Comparison of ENCODE assay signal across 11 cellular contexts in genomic region chr9:35729101-35729500, GRCh38. TPM values are rescaled to one million over a fixed set of nuclear protein-coding genes. Genes with fewer than 3 reads are reported as not detected.
DNase-seq lines count a peak whose midpoint lies in the region; ATAC-seq, FAIRE-seq and TF ChIP-seq lines count a peak whose summit lies in the region.
"Had no signal": no experiment of that assay in that cellular context is flagged by ENCODE, and none has a peak within 500 bp of the region (broad histone marks: within the 10 kb centered on the region; RNA-seq: fewer than 3 reads in every experiment).

No MANE protein-coding gene starts in this region.

- peak overlapping the region; percentile 97 for H3K4me3 ChIP-seq in AG10803 (ENCODE audit: low read length)
- peak overlapping the region; percentile 72 for H3K4me3 ChIP-seq in MG63
- H3K4me3 ChIP-seq in endothelial cell of umbilical vein (replicated peaks in 1 of 3; ENCODE audit: insufficient read depth in 1 of 3, low read depth in 1 of 3, low read length in 3 of 3): peak overlapping the region in 2 of 3 experiments; percentile 9 to 79
- peak overlapping the region; percentile 35 for H3K4me3 ChIP-seq in neural progenitor cell

- no peak for TF ChIP-seq CTCF in AG10803 (conservative IDR thresholded peaks at IDR 0.05; ENCODE audit: low read length)
- no peak for TF ChIP-seq CTCF in endothelial cell of umbilical vein (IDR thresholded peaks at IDR 0.05; ENCODE audit: extremely low read depth in 1 of 2, insufficient read depth in 1 of 2, low read depth in 1 of 2, low read length in 2 of 2)
- TF ChIP-seq CTCF in neural progenitor cell (IDR thresholded peaks at IDR 0.05): no peak
- TF ChIP-seq CTCF in glutamatergic neuron (IDR thresholded peaks at IDR 0.05; ENCODE audit: partially characterized antibody, unreplicated experiment): no peak

- peaks cover 50% of the 10 kb centered on the region for H3F3A ChIP-seq in neural progenitor cell (ENCODE audit: low read depth)

- H3K9ac ChIP-seq in endothelial cell of umbilical vein (replicated peaks; ENCODE audit: extremely low read depth, insufficient read depth, low read length) (peak overlapping the region; percentile 66), neural progenitor cell (no peak overlapping the region)

- peak overlapping the region; percentile 78 for H3K27ac ChIP-seq in endothelial cell of umbilical vein (ENCODE audit: insufficient read depth, low read depth, low read length)
- H3K27ac ChIP-seq in neural progenitor cell: peak overlapping the region; percentile 68

- peaks cover 22% of the 10 kb centered on the region for H3K4me1 Mint-ChIP-seq in neural progenitor cell
- peaks cover 7% of the 10 kb centered on the region for H3K4me1 Mint-ChIP-seq in glutamatergic neuron (ENCODE audit: low read depth, unreplicated experiment)

- no peaks in the 10 kb centered on the region for H3K9me1 ChIP-seq in endothelial cell of umbilical vein (replicated peaks; ENCODE audit: control insufficient read depth, extremely low read depth, insufficient read depth, low read length)

- H2AFZ ChIP-seq in endothelial cell of umbilical vein (ENCODE audit: low read depth, low read length) (no peak overlapping the region), neural progenitor cell (replicated peaks) (no peak overlapping the region)

- H3K4me1 ChIP-seq in endothelial cell of umbilical vein (ENCODE audit: control insufficient read depth, extremely low read depth, insufficient read depth, low read length): peaks cover 60% of the 10 kb centered on the region
- peaks cover 55% of the 10 kb centered on the region for H3K4me1 ChIP-seq in neural progenitor cell

- no peak overlapping the region for H3K27ac Mint-ChIP-seq in neural progenitor cell
- no peak overlapping the region for H3K27ac Mint-ChIP-seq in glutamatergic neuron (ENCODE audit: unreplicated experiment)
- H3K27ac Mint-ChIP-seq: naive B cell had no signal

- peaks cover 12% of the 10 kb centered on the region for H3K36me3 Mint-ChIP-seq in neural progenitor cell
- no peaks in the 10 kb centered on the region for H3K36me3 Mint-ChIP-seq in glutamatergic neuron (ENCODE audit: unreplicated experiment)

- intact Hi-C loops in endothelial cell of umbilical vein (cut with micrococcal nuclease): loop anchor here (1.0 to 5.0 kb wide), 2 partner anchors 72 to 153 kb away; no protein-coding TSS in a partner anchor

- H3K9me3 ChIP-seq in MG63: no peaks in the 10 kb centered on the region
- H3K9me3 ChIP-seq in endothelial cell of umbilical vein (replicated peaks; ENCODE audit: control insufficient read depth, insufficient read depth, low read length): no peaks in the 10 kb centered on the region
- H3K9me3 ChIP-seq in neural progenitor cell (ENCODE audit: low read depth): no peaks in the 10 kb centered on the region

- H3K9me3 Mint-ChIP-seq in neural progenitor cell (no peaks in the 10 kb centered on the region), glutamatergic neuron (ENCODE audit: unreplicated experiment) (no peaks in the 10 kb centered on the region)
- H3K9me3 Mint-ChIP-seq: naive B cell had no signal

- H3K36me3 ChIP-seq in MG63 (peaks cover 83% of the 10 kb centered on the region), endothelial cell of umbilical vein (ENCODE audit: control insufficient read depth in 2 of 2, extremely low read depth in 1 of 2, insufficient read depth in 2 of 2, low read length in 2 of 2) (peaks cover 13 to 16% of the 10 kb centered on the region in 2 experiments), neural progenitor cell (no peaks in the 10 kb centered on the region)

- peaks cover 80% of the 10 kb centered on the region for H3K79me2 ChIP-seq in endothelial cell of umbilical vein (ENCODE audit: control insufficient read depth, insufficient read depth, low read length)
- peaks cover 70% of the 10 kb centered on the region for H3K79me2 ChIP-seq in neural progenitor cell (ENCODE audit: low read depth)

- no peaks in the 10 kb centered on the region for H3K27me3 ChIP-seq in MG63
- no peaks in the 10 kb centered on the region for H3K27me3 ChIP-seq in endothelial cell of umbilical vein (ENCODE audit: control insufficient read depth in 2 of 2, insufficient read depth in 2 of 2, low read length in 2 of 2)
- no peaks in the 10 kb centered on the region for H3K27me3 ChIP-seq in neural progenitor cell

- no peak overlapping the region for H3K4me3 Mint-ChIP-seq in neural progenitor cell
- no peak overlapping the region for H3K4me3 Mint-ChIP-seq in glutamatergic neuron (ENCODE audit: unreplicated experiment)
- H3K4me3 Mint-ChIP-seq: naive B cell had no signal

- DNase-seq in AG10803 (ENCODE audit: low read depth) (no peak), MG63 (no peak), endothelial cell of umbilical vein (ENCODE audit: low read depth, low spot score) (no peak), neural progenitor cell (ENCODE audit: low spot score) (no peak), GM12891 (ENCODE audit: insufficient read length, low spot score) (no peak), glutamatergic neuron (no peak), NCI-H1092 treated with DMSO at 0.1 percent for 48 hours (lab: John Stamatoyannopoulos, UW) (no peak)
- DNase-seq: naive B cell, NCI-H1048 had no signal

- POLR2A ChIA-PET in endothelial cell of umbilical vein (lab: Charles Lee): no interaction called here

- H4K20me1 ChIP-seq in endothelial cell of umbilical vein (replicated peaks; ENCODE audit: control insufficient read depth, extremely low read depth, insufficient read depth, low read length): no peaks in the 10 kb centered on the region
- peaks cover 15% of the 10 kb centered on the region for H4K20me1 ChIP-seq in neural progenitor cell (ENCODE audit: low read depth)

- FAIRE-seq in endothelial cell of umbilical vein (lab: Jason Lieb, UNC) (no peak), GM12891 (lab: Jason Lieb, UNC) (no peak)
- FAIRE-seq: endometrium had no signal

- ATAC-seq in GM18870 (IDR thresholded peaks at IDR 0.05; ENCODE audit: unreplicated experiment): no peak

- TF ChIP-seq POLR2A in endothelial cell of umbilical vein (IDR thresholded peaks at IDR 0.05; ENCODE audit: low read depth, low read length): no peak
- TF ChIP-seq POLR2A in GM12891 (IDR thresholded peaks at IDR 0.05; ENCODE audit: low read depth, low read length): no peak

- dilution Hi-C loops in endothelial cell of umbilical vein (cut with MboI; ENCODE audit: extremely low pct_ligation_motif_present, low sequenced_read_pairs): no loop called here

- H3K4me2 ChIP-seq in endothelial cell of umbilical vein (ENCODE audit: insufficient read depth, low read length) (peak overlapping the region; percentile 97), neural progenitor cell (peak overlapping the region; percentile 80)

- H3K27me3 Mint-ChIP-seq in neural progenitor cell (ENCODE audit: insufficient read depth, low read depth) (peaks cover 4% of the 10 kb centered on the region), glutamatergic neuron (ENCODE audit: unreplicated experiment) (peaks cover 2% of the 10 kb centered on the region)
- H3K27me3 Mint-ChIP-seq: naive B cell had no signal

- CTCF ChIA-PET in endothelial cell of umbilical vein (lab: Charles Lee): interaction anchor here (1.0 to 4.1 kb wide), 10 partner anchors 16 to 177 kb away, joined by 3 to 52 read pairs (median 10); partner anchors contain the start of genes GBA2, HRCT1, RGP1 and TPM2

- BruUV-seq in endothelial cell of umbilical vein (replicated peaks; lab: Mats Ljungman, UMichigan): no TSS peak

RNA-seq across cellular contexts. Expression of gene TLN1, which starts 2.9 kb away (rescaled TPM):
- 453 and 652 TPM in 2 replicates for total RNA-seq in MG63 (2014; rRNA removed; shearing (Covaris generic); ENCODE audit: low replicate concordance)
- 424 and 450 TPM in 2 replicates for total RNA-seq in endothelial cell of umbilical vein
- 120 and 137 TPM in 2 replicates for polyA plus RNA-seq in endothelial cell of umbilical vein
- polyA plus RNA-seq in endothelial cell of umbilical vein (2011; cell fraction: cytosol; rRNA removed): 213 and 223 TPM in 2 replicates
- 252 and 278 TPM in 2 replicates for polyA plus RNA-seq in endothelial cell of umbilical vein (2011; cell fraction: nucleus; rRNA removed)
- 255 and 266 TPM in 2 replicates for polyA plus RNA-seq in endothelial cell of umbilical vein (2012)
- 647 and 685 TPM in 2 replicates for polyA minus RNA-seq in endothelial cell of umbilical vein
- 119 TPM for polyA minus RNA-seq in endothelial cell of umbilical vein (2011; cell fraction: cytosol; rRNA and poly(A)+ RNA removed)
- 163 and 201 TPM in 2 replicates for polyA minus RNA-seq in endothelial cell of umbilical vein (2011; cell fraction: nucleus; rRNA and poly(A)+ RNA removed)
- total RNA-seq in neural progenitor cell (ENCODE audit: low replicate concordance): 36.7 and 71.5 TPM in 2 replicates
- polyA plus RNA-seq in GM12891 (2012; ENCODE audit: low read depth, missing spikeins): 127 TPM
- 56.2 TPM for total RNA-seq in glutamatergic neuron (ENCODE audit: unreplicated experiment)

RNA-seq across cellular contexts. Expression of gene CREB3, which starts 3.4 kb away (rescaled TPM):
- total RNA-seq in MG63 (2014; rRNA removed; shearing (Covaris generic); ENCODE audit: low replicate concordance): 168 and 170 TPM in 2 replicates
- total RNA-seq in endothelial cell of umbilical vein: 36.4 and 39.8 TPM in 2 replicates
- 45.9 and 52.1 TPM in 2 replicates for polyA plus RNA-seq in endothelial cell of umbilical vein
- polyA plus RNA-seq in endothelial cell of umbilical vein (2011; cell fraction: cytosol; rRNA removed): 32.2 and 36.2 TPM in 2 replicates
- 20.0 and 24.0 TPM in 2 replicates for polyA plus RNA-seq in endothelial cell of umbilical vein (2011; cell fraction: nucleus; rRNA removed)
- 45.9 and 48.2 TPM in 2 replicates for polyA plus RNA-seq in endothelial cell of umbilical vein (2012)
- polyA minus RNA-seq in endothelial cell of umbilical vein: 18.5 and 19.4 TPM in 2 replicates
- polyA minus RNA-seq in endothelial cell of umbilical vein (2011; cell fraction: cytosol; rRNA and poly(A)+ RNA removed): 13.6 TPM
- 7.0 and 9.1 TPM in 2 replicates for polyA minus RNA-seq in endothelial cell of umbilical vein (2011; cell fraction: nucleus; rRNA and poly(A)+ RNA removed)
- 27.9 and 30.3 TPM in 2 replicates for total RNA-seq in neural progenitor cell (ENCODE audit: low replicate concordance)
- polyA plus RNA-seq in GM12891 (2012; ENCODE audit: low read depth, missing spikeins): 24.1 TPM
- total RNA-seq in glutamatergic neuron (ENCODE audit: unreplicated experiment): 32.0 TPM

RNA-seq across cellular contexts. Expression of gene GBA2, which starts 19.9 kb away (rescaled TPM):
- 32.7 and 58.6 TPM in 2 replicates for total RNA-seq in MG63 (2014; rRNA removed; shearing (Covaris generic); ENCODE audit: low replicate concordance)
- total RNA-seq in endothelial cell of umbilical vein (158 and 196 TPM in 2 replicates), neural progenitor cell (ENCODE audit: low replicate concordance) (44.8 and 74.5 TPM in 2 replicates), glutamatergic neuron (ENCODE audit: unreplicated experiment) (287 TPM)
- polyA plus RNA-seq in endothelial cell of umbilical vein: 99.9 and 110 TPM in 2 replicates
- polyA plus RNA-seq in endothelial cell of umbilical vein (2011; cell fraction: cytosol; rRNA removed): 57.3 and 62.9 TPM in 2 replicates
- 939 and 994 TPM in 2 replicates for polyA plus RNA-seq in endothelial cell of umbilical vein (2011; cell fraction: nucleus; rRNA removed)
- polyA plus RNA-seq in endothelial cell of umbilical vein (2012): 58.1 and 93.8 TPM in 2 replicates
- polyA minus RNA-seq in endothelial cell of umbilical vein: 156 and 170 TPM in 2 replicates
- 13.1 TPM for polyA minus RNA-seq in endothelial cell of umbilical vein (2011; cell fraction: cytosol; rRNA and poly(A)+ RNA removed)
- polyA minus RNA-seq in endothelial cell of umbilical vein (2011; cell fraction: nucleus; rRNA and poly(A)+ RNA removed): 228 TPM in 2 replicates
- polyA plus RNA-seq in GM12891 (2012; ENCODE audit: low read depth, missing spikeins): 25.5 TPM

RNA-seq across cellular contexts. Expression of gene RGP1, which starts 20.0 kb away (rescaled TPM):
- 25.9 and 33.7 TPM in 2 replicates for total RNA-seq in MG63 (2014; rRNA removed; shearing (Covaris generic); ENCODE audit: low replicate concordance)
- total RNA-seq in endothelial cell of umbilical vein: 23.3 and 29.0 TPM in 2 replicates
- 12.7 and 15.0 TPM in 2 replicates for polyA plus RNA-seq in endothelial cell of umbilical vein
- 14.6 and 14.8 TPM in 2 replicates for polyA plus RNA-seq in endothelial cell of umbilical vein (2011; cell fraction: cytosol; rRNA removed)
- 27.3 and 27.5 TPM in 2 replicates for polyA plus RNA-seq in endothelial cell of umbilical vein (2011; cell fraction: nucleus; rRNA removed)
- polyA plus RNA-seq in endothelial cell of umbilical vein (2012): 18.4 and 19.7 TPM in 2 replicates
- 26.0 and 31.2 TPM in 2 replicates for polyA minus RNA-seq in endothelial cell of umbilical vein
- 11.1 TPM for polyA minus RNA-seq in endothelial cell of umbilical vein (2011; cell fraction: cytosol; rRNA and poly(A)+ RNA removed)
- 13.8 and 14.8 TPM in 2 replicates for polyA minus RNA-seq in endothelial cell of umbilical vein (2011; cell fraction: nucleus; rRNA and poly(A)+ RNA removed)
- total RNA-seq in neural progenitor cell (ENCODE audit: low replicate concordance): 11.2 and 20.1 TPM in 2 replicates
- 5.0 TPM for polyA plus RNA-seq in GM12891 (2012; ENCODE audit: low read depth, missing spikeins)
- total RNA-seq in glutamatergic neuron (ENCODE audit: unreplicated experiment): 44.0 TPM

RNA-seq across cellular contexts. Expression of gene MSMP, which starts 25.0 kb away (rescaled TPM):
- not detected in 2 replicates for total RNA-seq in MG63 (2014; rRNA removed; shearing (Covaris generic); ENCODE audit: low replicate concordance)
- total RNA-seq in endothelial cell of umbilical vein (18.8 and 25.6 TPM in 2 replicates), neural progenitor cell (ENCODE audit: low replicate concordance) (not detected in 2 replicates), glutamatergic neuron (ENCODE audit: unreplicated experiment) (not detected)
- polyA plus RNA-seq in endothelial cell of umbilical vein: 23.5 and 29.0 TPM in 2 replicates
- polyA plus RNA-seq in endothelial cell of umbilical vein (2011; cell fraction: cytosol; rRNA removed): 27.7 and 40.2 TPM in 2 replicates
- polyA plus RNA-seq in endothelial cell of umbilical vein (2011; cell fraction: nucleus; rRNA removed): 9.9 and 11.8 TPM in 2 replicates
- 10.2 and 29.9 TPM in 2 replicates for polyA plus RNA-seq in endothelial cell of umbilical vein (2012)
- 7.9 and 10.8 TPM in 2 replicates for polyA minus RNA-seq in endothelial cell of umbilical vein
- polyA minus RNA-seq in endothelial cell of umbilical vein (2011; cell fraction: cytosol; rRNA and poly(A)+ RNA removed): not detected
- 1.5 and 2.1 TPM in 2 replicates for polyA minus RNA-seq in endothelial cell of umbilical vein (2011; cell fraction: nucleus; rRNA and poly(A)+ RNA removed)
- 1.1 TPM for polyA plus RNA-seq in GM12891 (2012; ENCODE audit: low read depth, missing spikeins)

Comparison
In these comparisons a context has a peak if more than half of its experiments do, and no peak if none do; other contexts are left out.
1. H3K4me3 ChIP-seq: peak in every context shown above with its lines; median percentile 97 in AG10803; 72 in MG63; 44 in endothelial cell of umbilical vein; 35 in neural progenitor cell.